In genomic region chr7:129610709-129611245, GRCh38 we compare ENCODE assay signal across 8 cellular contexts. TPM values are rescaled to one million over a fixed set of nuclear protein-coding genes. Genes with fewer than 3 reads are reported as not detected.
DNase-seq lines count a peak whose midpoint lies in the region; FAIRE-seq and TF ChIP-seq lines count a peak whose summit lies in the region.

No MANE protein-coding gene starts in this region.

- H3K27ac ChIP-seq in muscle layer of duodenum (ENCODE audit: low read length): peak overlapping the region; percentile 96

- H3K36me3 ChIP-seq in bronchial epithelial cell (ENCODE audit: control insufficient read depth, insufficient read depth, low read length) (peaks cover 3% of the 10 kb centered on the region), muscle layer of duodenum (ENCODE audit: control insufficient read depth in 1 of 2, insufficient read depth in 2 of 2, low read length in 2 of 2) (peaks cover 6 to 8% of the 10 kb centered on the region in 2 donors)

- in situ Hi-C loops in KBM-7 (cut with MboI; ENCODE audit: low pct_unique_long_range_greater_than_20kb, low sequenced_read_pairs): no loop called here

- H3K9me3 ChIP-seq in muscle layer of duodenum (ENCODE audit: control insufficient read depth in 1 of 2, low read length in 2 of 2): no peaks in the 10 kb centered on the region

- TF ChIP-seq CTCF in AG09309 (IDR thresholded peaks at IDR 0.05; ENCODE audit: control insufficient read depth, insufficient read depth, low read depth, low read length, missing control alignments) (no peak), bronchial epithelial cell (IDR thresholded peaks at IDR 0.05; ENCODE audit: insufficient read depth, low read length, severe bottlenecking) (no peak)

- H3K4me1 ChIP-seq in muscle layer of duodenum (ENCODE audit: control insufficient read depth in 1 of 2, insufficient read depth in 2 of 2, low read length in 2 of 2): peaks cover 10 to 30% of the 10 kb centered on the region in 2 donors

- DNase-seq in AG09309 (ENCODE audit: low read depth) (no peak), LHCN-M2 (ENCODE audit: low read depth) (peak; percentile 15), bronchial epithelial cell (ENCODE audit: low read depth) (no peak), posterior vena cava (ENCODE audit: low spot score) (no peak), inferior parietal cortex (ENCODE audit: extremely low spot score) (no peak), amygdala (lab: John Stamatoyannopoulos, UW) (no peak), KBM-7 (no peak)

- no peaks in the 10 kb centered on the region for H3K27me3 ChIP-seq in bronchial epithelial cell (ENCODE audit: control insufficient read depth, insufficient read depth, low read length)
- no peaks in the 10 kb centered on the region for H3K27me3 ChIP-seq in muscle layer of duodenum (ENCODE audit: low read depth, low read length)

- intact Hi-C loops in posterior vena cava (cut with DNase I): no loop called here

- H3K4me3 ChIP-seq in AG09309 (ENCODE audit: control insufficient read depth, low read depth, low read length): peak overlapping the region; percentile 86
- H3K4me3 ChIP-seq in bronchial epithelial cell (ENCODE audit: low read depth, low read length): peak overlapping the region; percentile 95
- peak overlapping the region; percentile 97 to 99 for H3K4me3 ChIP-seq in muscle layer of duodenum (ENCODE audit: low read depth in 1 of 2, low read length in 2 of 2)

- FAIRE-seq in bronchial epithelial cell (lab: Jason Lieb, UNC): no peak

RNA-seq across cellular contexts. Expression of gene NRF1, which starts 0.7 kb away (rescaled TPM):
- total RNA-seq in LHCN-M2 (2014; rRNA removed) (9.2 and 12.7 TPM in 2 replicates), bronchial epithelial cell (12.1 and 16.4 TPM in 2 replicates), posterior vena cava (10 to 100 TPM; 11.7 to 13.8 TPM)
- polyA plus RNA-seq in LHCN-M2 (2012): 8.2 TPM
